Comparison of ENCODE assay signal across 26 cellular contexts in genomic region chr18:6645246-6645645, GRCh38.
"Had no signal": no experiment of that assay in that cellular context is flagged by ENCODE, and none has a peak within 500 bp of the region (broad histone marks: within the 10 kb centered on the region; RNA-seq: fewer than 3 reads in every experiment).

No MANE protein-coding gene starts in this region.

- H3K27ac Mint-ChIP-seq: activated naive CD4-positive, alpha-beta T cell treated with anti-CD3 and anti-CD28 coated beads, Interleukin-2, amount 10 ng/mL, durations not matched to agents 7 days and 5 days; activated T-helper 1 cell treated with anti-CD3 and anti-CD28 coated beads, Interleukin-12 subunit alpha, Interleukin-12 subunit beta, Interleukin-2, Interleukin-4 antibody, amounts not matched to agents 30 ng/mL and 10 ng/mL and 1 ng/mL, durations not matched to agents 14 hours and 24 hours and 36 hours had no signal

- H3K27me3 ChIP-seq: brain microvascular endothelial cell, neutrophil, right lobe of liver, testis, transverse colon, vagina had no signal

- FAIRE-seq: astrocyte, islet of Langerhans had no signal

- H3K27ac ChIP-seq: brain microvascular endothelial cell, left ventricle myocardium inferior, neutrophil, right lobe of liver, testis, transverse colon, vagina, WERI-Rb-1 had no signal

- H3K36me3 ChIP-seq: brain microvascular endothelial cell, left ventricle myocardium inferior, neutrophil, right lobe of liver, transverse colon, vagina, WERI-Rb-1 had no signal

- H3K4me3 Mint-ChIP-seq: activated naive CD4-positive, alpha-beta T cell treated with anti-CD3 and anti-CD28 coated beads, Interleukin-2, amount 10 ng/mL, durations not matched to agents 7 days and 5 days; activated T-helper 1 cell treated with anti-CD3 and anti-CD28 coated beads, Interleukin-12 subunit alpha, Interleukin-12 subunit beta, Interleukin-2, Interleukin-4 antibody, amounts not matched to agents 30 ng/mL and 10 ng/mL and 1 ng/mL, durations not matched to agents 14 hours and 24 hours and 36 hours; nephron had no signal

- H3K4me3 ChIP-seq: left ventricle myocardium inferior, lung, right lobe of liver, testis, transverse colon, vagina had no signal

- DNase-seq: activated CD4-positive, alpha-beta T cell treated with anti-CD3 and anti-CD28 coated beads for 48 hours; activated CD4-positive, alpha-beta T cell treated with anti-CD3 and anti-CD28 coated beads, Interleukin-2, amount 50 U/mL, for 48 hours; activated CD8-positive, alpha-beta memory T cell treated with anti-CD3 and anti-CD28 coated beads, Interleukin-2, amount 50 U/mL, for 4 hours; activated effector memory CD4-positive, alpha-beta T cell treated with anti-CD3 and anti-CD28 coated beads, Interleukin-2, amount 50 U/mL, for 16 hours; activated naive CD4-positive, alpha-beta T cell treated with anti-CD3 and anti-CD28 coated beads, Interleukin-2, amount 10 ng/mL, durations not matched to agents 7 days and 5 days; activated T-cell treated with anti-CD3 and anti-CD28 coated beads, Interleukin-2, amount 50 U/mL, for 1 hour; amniotic stem cell; brain microvascular endothelial cell; caudate nucleus; foreskin fibroblast; left ventricle myocardium inferior; right lobe of liver; stimulated activated CD4-positive, alpha-beta T cell treated with anti-CD3 and anti-CD28 coated beads, Interleukin-4, amount 100 ng/mL, for 1 hour; stimulated activated naive CD8-positive, alpha-beta T cell treated with anti-CD3 and anti-CD28 coated beads, Interleukin-15, Interleukin-2, amounts not matched to agents 100 U/mL and 50 U/mL, for 24 hours; testis; transverse colon had no signal

- H3K36me3 Mint-ChIP-seq: activated naive CD4-positive, alpha-beta T cell treated with anti-CD3 and anti-CD28 coated beads, Interleukin-2, amount 10 ng/mL, durations not matched to agents 7 days and 5 days had no signal

- H3K9me3 Mint-ChIP-seq: nephron had no signal

- ATAC-seq: activated CD4-positive, CD25-positive, alpha-beta regulatory T cell treated with anti-CD3 and anti-CD28 coated beads, Interleukin-2, amount 50 U/mL, for 24 hours; esophagus mucosa; right lobe of liver; stimulated activated naive CD8-positive, alpha-beta T cell treated with anti-CD3 and anti-CD28 coated beads, Interleukin-15, Interleukin-2, amounts not matched to agents 100 U/mL and 50 U/mL, for 24 hours had no signal

- H3K4me1 ChIP-seq: left ventricle myocardium inferior, right lobe of liver, testis, transverse colon, vagina had no signal

- H3K27me3 Mint-ChIP-seq: activated naive CD4-positive, alpha-beta T cell treated with anti-CD3 and anti-CD28 coated beads, Interleukin-2, amount 10 ng/mL, durations not matched to agents 7 days and 5 days had no signal

- H3K9me3 ChIP-seq: neutrophil, right lobe of liver, testis, transverse colon, vagina had no signal

- H3K4me1 Mint-ChIP-seq: activated naive CD4-positive, alpha-beta T cell treated with anti-CD3 and anti-CD28 coated beads, Interleukin-2, amount 10 ng/mL, durations not matched to agents 7 days and 5 days had no signal
